ENCODE assay signal across 8 cellular contexts in genomic region chr3:45554001-45554691, GRCh38. TPM values are rescaled to one million over a fixed set of nuclear protein-coding genes. Genes with fewer than 3 reads are reported as not detected.
DNase-seq lines count a peak whose midpoint lies in the region; ATAC-seq and TF ChIP-seq lines count a peak whose summit lies in the region.

No MANE protein-coding gene starts in this region.

- no peak overlapping the region for H3K9ac ChIP-seq in OCI-LY3 (ENCODE audit: low read length)
- no peak overlapping the region for H3K9ac ChIP-seq in stomach smooth muscle (ENCODE audit: low read length in 2 of 2)

- no peaks in the 10 kb centered on the region for H4K20me1 ChIP-seq in OCI-LY3 (ENCODE audit: insufficient read depth, low read length)

- H3K9me3 ChIP-seq in OCI-LY3 (ENCODE audit: insufficient read depth, low read length) (no peaks in the 10 kb centered on the region), heart left ventricle (no peaks in the 10 kb centered on the region), stomach smooth muscle (ENCODE audit: control insufficient read depth in 2 of 2, low read length in 2 of 2) (no peaks in the 10 kb centered on the region)

- no peak overlapping the region for H3K4me3 Mint-ChIP-seq in HFFc6

- peaks cover 57% of the 10 kb centered on the region for H3K4me1 Mint-ChIP-seq in HFFc6 (ENCODE audit: low read depth)

- peak overlapping the region; percentile 41 for H3K4me2 ChIP-seq in OCI-LY3 (ENCODE audit: low read length)

- H3K4me1 ChIP-seq in OCI-LY3 (ENCODE audit: low read length), result peaks cover 31% of the 10 kb centered on the region
- peaks cover 13 to 67% (median 56%) of the 10 kb centered on the region in 12 donors for H3K4me1 ChIP-seq in heart left ventricle
- peaks cover 36% of the 10 kb centered on the region for H3K4me1 ChIP-seq in stomach smooth muscle (ENCODE audit: control insufficient read depth, insufficient read depth, low read length)

- peak overlapping the region; percentile 47; the same call in 1 of the 2 replicates for H3K27ac Mint-ChIP-seq in HFFc6

- no peaks in the 10 kb centered on the region for H3K9me3 Mint-ChIP-seq in HFFc6

- H3K79me2 ChIP-seq in OCI-LY3 (ENCODE audit: low read length), result no peaks in the 10 kb centered on the region

- intact Hi-C loops in heart left ventricle (cut with DNase I), result loop anchor here in 5 of 10 donors (5.0 kb wide), 2 partner anchors 38 to 42 kb away; partner anchors contain the start of gene LIMD1 (in 4 of the 5)

- no peaks in the 10 kb centered on the region; the same call in 1 of the 2 replicates for H3K27me3 Mint-ChIP-seq in HFFc6 (ENCODE audit: insufficient read depth)

- H3K27ac ChIP-seq in OCI-LY3 (ENCODE audit: low read length) (no peak overlapping the region), heart left ventricle (peak overlapping the region; percentile 50 to 89 (median 76)), stomach smooth muscle (ENCODE audit: low read length) (no peak overlapping the region)

- TF ChIP-seq CTCF in GM12865 (IDR thresholded peaks at IDR 0.05; ENCODE audit: insufficient read depth, low read depth, low read length, missing control alignments) (no peak), HFFc6 (IDR thresholded peaks at IDR 0.05) (no peak), OCI-LY3 (IDR thresholded peaks at IDR 0.05; ENCODE audit: low read depth, low read length) (no peak), heart left ventricle (IDR thresholded peaks at IDR 0.05) (no peak)

- H2AFZ ChIP-seq in OCI-LY3 (ENCODE audit: low read depth, low read length), result no peak overlapping the region

- TF ChIP-seq POLR2A in heart left ventricle (IDR thresholded peaks at IDR 0.05), result no peak

- H3K36me3 ChIP-seq in OCI-LY3 (replicated peaks; ENCODE audit: low read depth, low read length), result no peaks in the 10 kb centered on the region
- H3K36me3 ChIP-seq in heart left ventricle, result no peaks in the 10 kb centered on the region
- H3K36me3 ChIP-seq in stomach smooth muscle (ENCODE audit: control insufficient read depth in 2 of 2, insufficient read depth in 2 of 2, low read length in 2 of 2), result no peaks in the 10 kb centered on the region

- H3K4me3 ChIP-seq in GM12865 (ENCODE audit: low read depth, low read length) (no peak overlapping the region), OCI-LY3 (ENCODE audit: low read length) (no peak overlapping the region), heart left ventricle (no peak overlapping the region), stomach smooth muscle (ENCODE audit: low read length in 2 of 2) (peak overlapping the region; percentile 29 to 41)

- H3K36me3 Mint-ChIP-seq in HFFc6 (ENCODE audit: low read depth), result peaks cover 2% of the 10 kb centered on the region; the same call in 1 of the 2 replicates

- 3 to 8% (median 5%) methylated on average over 2 to 4 of the region's 4 CpGs for whole genome bisulfite sequencing in heart left ventricle, 4 donors

- H3K27me3 ChIP-seq in OCI-LY3 (ENCODE audit: low read depth, low read length), result no peaks in the 10 kb centered on the region
- H3K27me3 ChIP-seq in heart left ventricle, result no peaks in the 10 kb centered on the region
- no peaks in the 10 kb centered on the region for H3K27me3 ChIP-seq in stomach smooth muscle (ENCODE audit: control insufficient read depth in 1 of 2, insufficient read depth in 2 of 2, low read length in 2 of 2)

- peak in 3 of 4 donors; percentile 2 to 47 (median 5) for ATAC-seq in heart left ventricle

- DNase-seq in GM12865 (ENCODE audit: low read depth) (peak; percentile 74), HFFc6 (no peak), heart left ventricle (peak in 4 of 5 donors; percentile 61 to 87 (median 64)), kidney glomerular epithelial cell (lab: John Stamatoyannopoulos, UW) (no peak), cerebellar cortex (ENCODE audit: low spot score) (no peak), HuH-7 (ENCODE audit: low spot score) (no peak)

RNA-seq across cellular contexts. Expression of gene LIMD1, which starts 40.4 kb away (rescaled TPM):
- 10 to 100 TPM; 25.0 to 34.8 (median 27.2) TPM for total RNA-seq in HFFc6 (2021; fragmentation: NEBNext Ultra II Directional; extraction: Animal tissue kit (Norgen Biotek cat#: 25700))
- total RNA-seq in heart left ventricle, result 10 to 100 TPM; 24.8 to 42.8 (median 32.9) TPM
- 10 to 100 TPM; 14.4 to 17.7 TPM for polyA plus RNA-seq in heart left ventricle

Comparison
In these comparisons a context has a peak if more than half of its experiments do, and no peak if none do; other contexts are left out.
1. DNase-seq: peak in GM12865 (single experiment) and heart left ventricle (4 of 5); none in HFFc6 (single experiment), kidney glomerular epithelial cell (single experiment), cerebellar cortex (single experiment) and HuH-7 (single experiment).
2. H3K4me3 ChIP-seq: peak in stomach smooth muscle (2 of 2); none in GM12865 (single experiment), OCI-LY3 (single experiment) and heart left ventricle (0 of 12).
3. H3K27ac ChIP-seq: peak in heart left ventricle (12 of 12); none in OCI-LY3 (single experiment) and stomach smooth muscle (single experiment).